27 cellular contexts compared by ENCODE assay signal in the genomic region with DNA sequence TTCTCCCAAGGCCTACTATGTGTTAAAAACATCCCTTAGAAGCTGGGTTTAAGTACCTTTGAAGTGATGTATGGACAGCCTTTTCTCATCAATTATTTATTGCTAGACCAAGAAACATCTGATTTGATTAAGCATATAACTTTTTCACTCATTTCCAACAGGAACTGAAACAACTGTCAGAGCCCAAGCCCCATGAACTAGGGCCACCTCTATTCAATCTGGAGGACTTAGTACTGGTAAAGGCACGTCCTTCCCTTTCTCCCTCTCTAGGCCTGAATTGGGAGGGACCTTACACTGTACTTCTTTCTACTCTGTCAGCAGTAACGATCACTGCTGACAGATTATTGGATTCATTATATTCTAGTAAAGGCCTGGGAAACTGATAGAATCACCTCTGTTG.
"Had no signal": no experiment of that assay in that cellular context is flagged by ENCODE, and none has a peak within 500 bp of the region (broad histone marks: within the 10 kb centered on the region; RNA-seq: fewer than 3 reads in every experiment).

No MANE protein-coding gene starts in this region.

- ATAC-seq: effector memory CD8-positive, alpha-beta T cell; foreskin keratinocyte; gastroesophageal sphincter; heart left ventricle; heart right ventricle had no signal

- DNase-seq: colonic mucosa; cortex of kidney; dermis blood vessel endothelial cell; dorsolateral prefrontal cortex; effector CD4-positive, alpha-beta T cell; effector CD8-positive, alpha-beta T cell; effector memory CD4-positive, alpha-beta T cell; effector memory CD8-positive, alpha-beta T cell; endodermal cell; erythroblast; esophagus squamous epithelium; foreskin fibroblast; foreskin keratinocyte; foreskin melanocyte; glutamatergic neuron; head of caudate nucleus; heart left ventricle; heart right ventricle had no signal

- H3K27me3 ChIP-seq: colonic mucosa, dorsolateral prefrontal cortex, esophagus muscularis mucosa, esophagus squamous epithelium, foreskin keratinocyte, gastroesophageal sphincter, heart left ventricle, heart right ventricle, hepatocyte had no signal

- H3K27ac ChIP-seq: colonic mucosa, coronary artery, dorsolateral prefrontal cortex, epithelial cell of prostate, esophagus muscularis mucosa, esophagus squamous epithelium, foreskin keratinocyte, gastroesophageal sphincter, heart left ventricle, heart right ventricle, hepatocyte had no signal

- H3K36me3 ChIP-seq: colonic mucosa, esophagus muscularis mucosa, esophagus squamous epithelium, gastroesophageal sphincter, heart left ventricle, heart right ventricle had no signal

- H3K9me3 ChIP-seq: colonic mucosa had no signal

- H3K4me3 ChIP-seq: colonic mucosa, coronary artery, dorsolateral prefrontal cortex, esophagus muscularis mucosa, esophagus squamous epithelium, gastroesophageal sphincter, heart left ventricle, heart right ventricle, hepatocyte had no signal

- H3K4me2 ChIP-seq: hepatocyte had no signal

- FAIRE-seq: colon, endometrium, endothelial cell of umbilical vein, frontal cortex had no signal

- H3K4me1 ChIP-seq: colonic mucosa, esophagus muscularis mucosa, esophagus squamous epithelium, foreskin keratinocyte, gastroesophageal sphincter, heart right ventricle had no signal

- H3K79me2 ChIP-seq: hepatocyte had no signal

- H2AFZ ChIP-seq: hepatocyte had no signal
